Comparison of ENCODE assay signal across 18 cellular contexts in genomic region chr2:142718731-142719130, GRCh38.
DNase-seq lines count a peak whose midpoint lies in the region; ATAC-seq, FAIRE-seq and TF ChIP-seq lines count a peak whose summit lies in the region.
"Had no signal": no experiment of that assay in that cellular context is flagged by ENCODE, and none has a peak within 500 bp of the region (broad histone marks: within the 10 kb centered on the region; RNA-seq: fewer than 3 reads in every experiment).

No MANE protein-coding gene starts in this region.

- ATAC-seq in GM21447 (IDR thresholded peaks at IDR 0.05; ENCODE audit: unreplicated experiment): no peak
- ATAC-seq: GM23338, HCT116 had no signal

- H3K36me3 Mint-ChIP-seq in osteocyte (ENCODE audit: unreplicated experiment) (no peaks in the 10 kb centered on the region), Caco-2 (ENCODE audit: insufficient read depth, unreplicated experiment) (no peaks in the 10 kb centered on the region)
- H3K36me3 Mint-ChIP-seq: CD14-positive monocyte; CD4-positive, alpha-beta memory T cell had no signal

- H3K27me3 Mint-ChIP-seq in osteocyte (ENCODE audit: unreplicated experiment) (no peaks in the 10 kb centered on the region), Caco-2 (ENCODE audit: insufficient read depth, unreplicated experiment) (no peaks in the 10 kb centered on the region)
- H3K27me3 Mint-ChIP-seq: CD4-positive, alpha-beta memory T cell had no signal

- H3K27ac Mint-ChIP-seq in osteocyte (ENCODE audit: unreplicated experiment) (peak overlapping the region; percentile 48), Caco-2 (ENCODE audit: unreplicated experiment) (no peak overlapping the region)
- H3K27ac Mint-ChIP-seq: CD14-positive monocyte; CD4-positive, alpha-beta memory T cell; GM23338; HFFc6 had no signal

- CTCF ChIA-PET in Caco-2 (lab: Charles Lee): no interaction called here

- no peak for FAIRE-seq in bronchial epithelial cell (lab: Jason Lieb, UNC)

- H3K4me3 Mint-ChIP-seq in osteocyte (ENCODE audit: unreplicated experiment) (no peak overlapping the region), Caco-2 (ENCODE audit: unreplicated experiment) (no peak overlapping the region)
- H3K4me3 Mint-ChIP-seq: CD14-positive monocyte; CD4-positive, alpha-beta memory T cell; GM23338; HFFc6 had no signal

- H3K4me3 ChIP-seq in bronchial epithelial cell (ENCODE audit: low read depth, low read length): no peak overlapping the region
- no peak overlapping the region for H3K4me3 ChIP-seq in Caco-2 (ENCODE audit: low read depth, low read length)
- H3K4me3 ChIP-seq: BLaER1, GM23338 had no signal

- H3K4me1 Mint-ChIP-seq in osteocyte (ENCODE audit: unreplicated experiment) (peaks cover 64% of the 10 kb centered on the region), Caco-2 (ENCODE audit: low read depth, unreplicated experiment) (peaks cover 14% of the 10 kb centered on the region)
- H3K4me1 Mint-ChIP-seq: CD14-positive monocyte; CD4-positive, alpha-beta memory T cell had no signal

- H3K9me3 ChIP-seq in Caco-2: peaks cover 3% of the 10 kb centered on the region
- H3K9me3 ChIP-seq: BLaER1 had no signal

- POLR2A ChIA-PET in Caco-2 (lab: Charles Lee): no interaction called here

- H3K9me3 Mint-ChIP-seq in osteocyte (ENCODE audit: unreplicated experiment) (no peaks in the 10 kb centered on the region), Caco-2 (ENCODE audit: unreplicated experiment) (no peaks in the 10 kb centered on the region)
- H3K9me3 Mint-ChIP-seq: GM23338 had no signal

- H3K4me1 ChIP-seq in Caco-2: peaks cover 23% of the 10 kb centered on the region
- H3K4me1 ChIP-seq: BLaER1 had no signal

- no TSS peak for BruUV-seq in Caco-2 (replicated peaks; lab: Mats Ljungman, UMichigan)

- H3K27me3 ChIP-seq in bronchial epithelial cell (ENCODE audit: control insufficient read depth, insufficient read depth, low read length) (no peaks in the 10 kb centered on the region), Caco-2 (replicated peaks; ENCODE audit: control insufficient read depth, insufficient read depth, low read length) (no peaks in the 10 kb centered on the region)
- H3K27me3 ChIP-seq: BLaER1 had no signal

- DNase-seq in MV-4-11 (lab: John Stamatoyannopoulos, UW): peak; percentile 4
- DNase-seq in bronchial epithelial cell (ENCODE audit: low read depth): peak; percentile 69
- DNase-seq in osteocyte (ENCODE audit: extremely low spot score, unreplicated experiment): no peak
- no peak for DNase-seq in HPDE6-E6E7 (ENCODE audit: extremely low spot score)
- DNase-seq in Caco-2: no peak
- no peak for DNase-seq in mesenteric fat pad (ENCODE audit: low spot score)
- DNase-seq: 8988T; Calu3; CD4-positive, alpha-beta memory T cell; DMS79 treated with DMSO at 0.1 percent for 48 hours; GF-D8; H7; HFFc6 had no signal

- H3K36me3 ChIP-seq in bronchial epithelial cell (ENCODE audit: control insufficient read depth, insufficient read depth, low read length): no peaks in the 10 kb centered on the region
- H3K36me3 ChIP-seq in Caco-2 (ENCODE audit: control insufficient read depth, insufficient read depth, low read length): no peaks in the 10 kb centered on the region
- H3K36me3 ChIP-seq: BLaER1 had no signal

- intact Hi-C loops in Caco-2 (cut with micrococcal nuclease; ENCODE audit: unreplicated experiment): no loop called here

- no peak for TF ChIP-seq CTCF in bronchial epithelial cell (IDR thresholded peaks at IDR 0.05; ENCODE audit: insufficient read depth, low read length, severe bottlenecking)
- no peak for TF ChIP-seq CTCF in osteocyte (IDR thresholded peaks at IDR 0.05)
- TF ChIP-seq CTCF in Caco-2 (IDR thresholded peaks at IDR 0.05; ENCODE audit: insufficient read depth in 1 of 2, low read depth in 1 of 2, low read length in 1 of 2, severe bottlenecking in 1 of 2, unreplicated experiment in 1 of 2): no peak

Comparison
In these comparisons a context has a peak if more than half of its experiments do, and no peak if none do; other contexts are left out.
1. DNase-seq: peak in MV-4-11 (single experiment) and bronchial epithelial cell (single experiment); none in osteocyte (single experiment), HPDE6-E6E7 (single experiment), Caco-2 (0 of 2) and mesenteric fat pad (single experiment).